ENCODE assay signal across 1 cellular context in genomic region chr15:26773485-26773877, GRCh38.
TF ChIP-seq lines count a peak whose summit lies in the region.

No MANE protein-coding gene starts in this region.

TF ChIP-seq in HepG2, 621 proteins besides CTCF, POLR2A, EP300 and RAD21 (continued from another document):
- TF ChIP-seq TFE3 (CRISPR knock-in tag; IDR thresholded peaks at IDR 0.05) (no peak), NCOA1 (CRISPR knock-in tag; IDR thresholded peaks at IDR 0.05) (no peak), HIC2 (CRISPR knock-in tag; IDR thresholded peaks at IDR 0.05; ENCODE audit: low read depth) (no peak), KAT2B (IDR thresholded peaks at IDR 0.05; ENCODE audit: borderline replicate concordance, low read depth, low read length) (no peak), ZNF143 (CRISPR knock-in tag; IDR thresholded peaks at IDR 0.05) (no peak), CHCHD3 (CRISPR knock-in tag; IDR thresholded peaks at IDR 0.05) (no peak), SMC3 (IDR thresholded peaks at IDR 0.05; ENCODE audit: low read length) (no peak), NR2F2 (IDR thresholded peaks at IDR 0.05; ENCODE audit: borderline replicate concordance, low read depth) (no peak), SOX6 (IDR thresholded peaks at IDR 0.05) (no peak), SOX6 (CRISPR knock-in tag; IDR thresholded peaks at IDR 0.05) (no peak), HNRNPK (IDR thresholded peaks at IDR 0.05; ENCODE audit: low read depth, low read length, poor library complexity, severe bottlenecking) (no peak), FOXA3 (CRISPR knock-in tag; IDR thresholded peaks at IDR 0.05) (no peak), NFE2L2 (IDR thresholded peaks at IDR 0.05; ENCODE audit: low read length) (no peak), ZNF691 (CRISPR knock-in tag; IDR thresholded peaks at IDR 0.05; ENCODE audit: borderline replicate concordance, low read depth) (no peak), HES4 (CRISPR knock-in tag; IDR thresholded peaks at IDR 0.05; ENCODE audit: borderline replicate concordance) (no peak)
